Comparison of ENCODE assay signal across 8 cellular contexts in genomic region chrX:136909119-136909705, GRCh38. TPM values are rescaled to one million over a fixed set of nuclear protein-coding genes. Genes with fewer than 3 reads are reported as not detected.
DNase-seq lines count a peak whose midpoint lies in the region; ATAC-seq, FAIRE-seq and TF ChIP-seq lines count a peak whose summit lies in the region.

No MANE protein-coding gene starts in this region.

- H4K20me1 ChIP-seq in keratinocyte (ENCODE audit: control insufficient read depth, extremely low read depth, insufficient read depth, low read length), result no peaks in the 10 kb centered on the region

- dilution Hi-C loops in keratinocyte (cut with MboI; ENCODE audit: extremely low pct_ligation_motif_present, low sequenced_read_pairs), result no loop called here

- no peak for FAIRE-seq in keratinocyte (lab: Jason Lieb, UNC)

- H3K4me3 ChIP-seq in keratinocyte (ENCODE audit: control insufficient read depth in 2 of 3, extremely low read depth in 1 of 3, insufficient read depth in 2 of 3, low read depth in 1 of 3, low read length in 3 of 3), result peak overlapping the region; percentile 48 to 78 (median 78)

- H2AFZ ChIP-seq in keratinocyte (ENCODE audit: control insufficient read depth, low read length), result peak overlapping the region; percentile 83

- no peak for TF ChIP-seq CTCF in keratinocyte (optimal IDR thresholded peaks at IDR 0.05 in 1 of 3, IDR thresholded peaks at IDR 0.05 in 1 of 3, conservative IDR thresholded peaks at IDR 0.05 in 1 of 3; ENCODE audit: extremely low read depth in 1 of 3, insufficient read depth in 2 of 3, low read length in 3 of 3)

- peaks cover 2% of the 10 kb centered on the region for H3K9me3 ChIP-seq in keratinocyte (ENCODE audit: control insufficient read depth, low read depth, low read length)

- H3K79me2 ChIP-seq in keratinocyte (ENCODE audit: control insufficient read depth, insufficient read depth, low read length), result no peaks in the 10 kb centered on the region

- peak overlapping the region; percentile 66 for H3K27ac ChIP-seq in caudate nucleus (ENCODE audit: low read depth, low read length)
- peak overlapping the region; percentile 74 for H3K27ac ChIP-seq in keratinocyte (ENCODE audit: control insufficient read depth, insufficient read depth, low read length)

- H3K36me3 ChIP-seq in keratinocyte (ENCODE audit: control insufficient read depth in 2 of 2, extremely low read depth in 1 of 2, insufficient read depth in 2 of 2, low read length in 2 of 2), result no peaks in the 10 kb centered on the region

- peak overlapping the region; percentile 81 for H3K9ac ChIP-seq in keratinocyte (ENCODE audit: control insufficient read depth, extremely low read depth, insufficient read depth, low read length)

- DNase-seq in ACHN (peak; percentile 82), NCI-H2227 treated with DMSO at 0.1 percent for 48 hours (lab: John Stamatoyannopoulos, UW) (peak; percentile 85), caudate nucleus (lab: John Stamatoyannopoulos, UW) (peak in 59 of 61 donors; percentile 4 to 80 (median 59)), keratinocyte (ENCODE audit: low read depth, low spot score) (no peak)
- DNase-seq in activated CD4-positive, CD25-positive, alpha-beta regulatory T cell (lab: John Stamatoyannopoulos, UW), result peak; percentile 40 to 59 (median 50)
- peak; percentile 44 to 59 for DNase-seq in stimulated activated CD4-positive, alpha-beta T cell treated with anti-CD3 and anti-CD28 coated beads, Interleukin-15, amount 100 ng/mL, for 1 hour (ENCODE audit: low read depth in 1 of 2, low spot score in 1 of 2)

- in situ Hi-C loops in ACHN (cut with HindIII; ENCODE audit: low pct_ligation_motif_present, low pct_unique_long_range_greater_than_20kb, low sequenced_read_pairs), result no loop called here

- no peaks in the 10 kb centered on the region for H3K9me1 ChIP-seq in keratinocyte (ENCODE audit: control insufficient read depth, extremely low read depth, insufficient read depth, low read length)

- peaks cover 11% of the 10 kb centered on the region for H3K4me1 ChIP-seq in keratinocyte (ENCODE audit: control insufficient read depth, extremely low read depth, insufficient read depth, low read length)

- H3K27me3 ChIP-seq in keratinocyte (ENCODE audit: control insufficient read depth, extremely low read depth, insufficient read depth, low read length), result no peaks in the 10 kb centered on the region

- H3K4me2 ChIP-seq in keratinocyte (ENCODE audit: control insufficient read depth, extremely low read depth, insufficient read depth, low read depth, low read length), result peak overlapping the region; percentile 78

- ATAC-seq in GM18868 (IDR thresholded peaks at IDR 0.05; ENCODE audit: unreplicated experiment) (peak; percentile 70), HG03108 (IDR thresholded peaks at IDR 0.05; ENCODE audit: unreplicated experiment) (peak; percentile 60)

RNA-seq across cellular contexts. Expression of gene RBMX, which starts 28.7 kb away (rescaled TPM):
- 71.0 to 151 TPM (median 138 TPM) in 3 replicates for polyA plus RNA-seq in keratinocyte
- polyA plus RNA-seq in keratinocyte (2011; ENCODE audit: low read depth), result 144 TPM
- polyA plus RNA-seq in keratinocyte (2011; cell fraction: cytosol; rRNA removed), result 70.8 and 100 TPM in 2 replicates
- 138 and 152 TPM in 2 replicates for polyA plus RNA-seq in keratinocyte (2011; cell fraction: nucleus; rRNA removed)
- 87.5 and 125 TPM in 2 replicates for polyA plus RNA-seq in keratinocyte (2012; ENCODE audit: low replicate concordance)
- 45.3 to 98.8 TPM (median 48.4 TPM) in 3 replicates for polyA minus RNA-seq in keratinocyte
- 59.3 TPM for polyA minus RNA-seq in keratinocyte (2011; cell fraction: cytosol; rRNA and poly(A)+ RNA removed)
- polyA minus RNA-seq in keratinocyte (2011; cell fraction: nucleus; rRNA and poly(A)+ RNA removed), result 22.4 and 51.7 TPM in 2 replicates
